In genomic region chrX:100935767-100936166, GRCh38 we compare ENCODE assay signal across 25 cellular contexts. TPM values are rescaled to one million over a fixed set of nuclear protein-coding genes. Genes with fewer than 3 reads are reported as not detected.
A peak's percentile ranks its signal among the peaks of the same experiment; 100 is the strongest.
DNase-seq lines count a peak whose midpoint lies in the region; ATAC-seq, FAIRE-seq and TF ChIP-seq lines count a peak whose summit lies in the region.
"Had no signal": no experiment of that assay in that cellular context is flagged by ENCODE, and none has a peak within 500 bp of the region (broad histone marks: within the 10 kb centered on the region; RNA-seq: fewer than 3 reads in every experiment).

No MANE protein-coding gene starts in this region.

- no peaks in the 10 kb centered on the region for H3K27me3 Mint-ChIP-seq in T-helper 17 cell
- H3K27me3 Mint-ChIP-seq: CD4-positive, alpha-beta T cell had no signal

- no peaks in the 10 kb centered on the region for H4K20me1 ChIP-seq in osteoblast (ENCODE audit: insufficient read depth, low read length)
- H4K20me1 ChIP-seq: BLaER1 treated with 17β-estradiol and CSF1 and Interleukin-3, amounts not matched to agents 10 nM and 100 nM had no signal

- H3K36me3 Mint-ChIP-seq in T-helper 17 cell (ENCODE audit: low read depth), result no peaks in the 10 kb centered on the region
- H3K36me3 Mint-ChIP-seq: CD14-positive monocyte had no signal

- H3K9me3 ChIP-seq in A549 (peaks cover 7% of the 10 kb centered on the region; the same call in 1 of the 3 replicates), osteoblast (ENCODE audit: low read depth, low read length) (peaks cover 4% of the 10 kb centered on the region), T-helper 17 cell (ENCODE audit: control insufficient read depth, low read length, poor library complexity, severe bottlenecking) (no peaks in the 10 kb centered on the region)
- H3K9me3 ChIP-seq: BE2C, HAP-1 had no signal

- H3K4me3 ChIP-seq in A549, result no peak overlapping the region
- no peak overlapping the region for H3K4me3 ChIP-seq in osteoblast (ENCODE audit: insufficient read depth, low read length)
- H3K4me3 ChIP-seq: BLaER1 treated with 17β-estradiol and CSF1 and Interleukin-3, amounts not matched to agents 10 nM and 100 nM; GM12878; HAP-1 had no signal

- H3K4me1 ChIP-seq in A549, result no peaks in the 10 kb centered on the region
- H3K4me1 ChIP-seq in osteoblast (ENCODE audit: insufficient read depth, low read length), result no peaks in the 10 kb centered on the region
- H3K4me1 ChIP-seq: BE2C, HAP-1 had no signal

- no peak for TF ChIP-seq RAD21 in A549 (conservative IDR thresholded peaks at IDR 0.05 in 1 of 2, IDR thresholded peaks at IDR 0.05 in 1 of 2)

- TF ChIP-seq EP300 in A549 (IDR thresholded peaks at IDR 0.05), result no peak

- H3K27ac ChIP-seq in A549 (no peak overlapping the region), osteoblast (ENCODE audit: low read depth, low read length) (no peak overlapping the region)
- H3K27ac ChIP-seq: 22Rv1; BLaER1 treated with 17β-estradiol and CSF1 and Interleukin-3, amounts not matched to agents 10 nM and 100 nM had no signal

- FAIRE-seq in A549 (lab: Jason Lieb, UNC), result peak; percentile 94
- FAIRE-seq: A204.1, D721Med, GM12878, GM18507, H54 had no signal

- H3K4me2 ChIP-seq in A549 (no peak overlapping the region), osteoblast (ENCODE audit: insufficient read depth, low read length) (no peak overlapping the region)
- H3K4me2 ChIP-seq: BLaER1 treated with 17β-estradiol and CSF1 and Interleukin-3, amounts not matched to agents 10 nM and 100 nM had no signal

- TF ChIP-seq POLR2A in A549 (IDR thresholded peaks at IDR 0.05; ENCODE audit: low read length), result no peak

- no peak overlapping the region for H2AFZ ChIP-seq in osteoblast (ENCODE audit: low read length)

- DNase-seq in A549 (ENCODE audit: low read depth in 1 of 2, low spot score in 1 of 2) (no peak), osteoblast (ENCODE audit: insufficient read length, low spot score, missing footprints) (peak; percentile 21), T-helper 17 cell (no peak), pons (ENCODE audit: low spot score) (no peak)
- DNase-seq in activated T-cell treated with anti-CD3 and anti-CD28 coated beads, Interleukin-2, amount 50 U/mL, for 48 hours, result no peak
- DNase-seq: ACHN; AML-193; BE2C; CD4-positive, alpha-beta T cell; CD8-positive, alpha-beta memory T cell; DMS 273 treated with DMSO at 0.1 percent for 48 hours; DMS79; EL; GDM1; GOT3 had no signal

- no peak overlapping the region for H3K27ac Mint-ChIP-seq in T-helper 17 cell
- H3K27ac Mint-ChIP-seq: CD14-positive monocyte; CD4-positive, alpha-beta T cell; CD8-positive, alpha-beta memory T cell had no signal

- H3K36me3 ChIP-seq in osteoblast (ENCODE audit: insufficient read depth, low read length), result no peaks in the 10 kb centered on the region
- H3K36me3 ChIP-seq: BE2C; BLaER1 treated with 17β-estradiol and CSF1 and Interleukin-3, amounts not matched to agents 10 nM and 100 nM; HAP-1 had no signal

- peaks cover 2% of the 10 kb centered on the region for H3K4me1 Mint-ChIP-seq in T-helper 17 cell
- H3K4me1 Mint-ChIP-seq: CD14-positive monocyte had no signal

- 55% methylated on average over 2 of the region's 2 CpGs for WGBS in A549 (ENCODE audit: missing lambda C conversion rate)

- CTCF ChIA-PET in A549 (lab: Yijun Ruan, JAX), result interaction anchor here (0.6 kb wide), 1 partner anchor 14 kb away, joined by 3 read pairs; no protein-coding TSS in a partner anchor

- ATAC-seq in A549, result no peak
- ATAC-seq in HG02798 (IDR thresholded peaks at IDR 0.05; ENCODE audit: poor library complexity, unreplicated experiment), result peak; percentile 43
- no peak for ATAC-seq in T-helper 17 cell
- ATAC-seq: GM12878 had no signal

- no peaks in the 10 kb centered on the region for H3K79me2 ChIP-seq in osteoblast (ENCODE audit: insufficient read depth, low read length)

- no peak overlapping the region for H3K4me3 Mint-ChIP-seq in T-helper 17 cell
- H3K4me3 Mint-ChIP-seq: CD14-positive monocyte; CD4-positive, alpha-beta T cell; CD8-positive, alpha-beta memory T cell had no signal

- no peak for TF ChIP-seq CTCF in A549 (IDR thresholded peaks at IDR 0.05)
- no peak for TF ChIP-seq CTCF in osteoblast (IDR thresholded peaks at IDR 0.05; ENCODE audit: extremely low read depth, low read depth, low read length)

- no peaks in the 10 kb centered on the region for H3K27me3 ChIP-seq in osteoblast (ENCODE audit: insufficient read depth, low read length)
- H3K27me3 ChIP-seq: BE2C; BLaER1 treated with 17β-estradiol and CSF1 and Interleukin-3, amounts not matched to agents 10 nM and 100 nM had no signal

- POLR2A ChIA-PET in A549 (lab: Yijun Ruan, JAX), result no interaction called here

TF ChIP-seq in A549, 52 proteins besides CTCF, POLR2A, EP300 and RAD21:
- TF ChIP-seq GATA3 (IDR thresholded peaks at IDR 0.05; ENCODE audit: borderline replicate concordance) (no peak), KDM1A (IDR thresholded peaks at IDR 0.05; ENCODE audit: low read depth) (no peak), JUNB (IDR thresholded peaks at IDR 0.05) (no peak), EHMT2 (IDR thresholded peaks at IDR 0.05; ENCODE audit: low read depth) (no peak), TFCP2L1 (CRISPR knock-in tag; IDR thresholded peaks at IDR 0.05) (no peak), CEBPB (IDR thresholded peaks at IDR 0.05) (no peak)

RNA-seq across cellular contexts. Expression of gene XKRX, which starts 7.0 kb away (rescaled TPM):
- polyA plus RNA-seq in A549 (2011; rRNA removed), result 0.50 and 0.65 TPM in 2 replicates
- 0.03 TPM in 2 replicates for polyA plus RNA-seq in A549 (2012; cell fraction: cytosol; rRNA removed)
- polyA plus RNA-seq in A549 (2012; cell fraction: nucleus; rRNA removed), result 0.02 and 0.06 TPM in 2 replicates
- 0.12 to 0.16 TPM (median 0.13 TPM) in 3 replicates for polyA plus RNA-seq in A549 (2017; fragmentation: RNase III; extraction: RNeasy Plus Mini Kit Qiagen cat#74134 plus additional on column Dnase treatment)
- 0.66 and 1.2 TPM in 2 replicates for polyA minus RNA-seq in A549 (2011; rRNA and poly(A)+ RNA removed)
- total RNA-seq in osteoblast, result under 0.01 and 0.29 TPM in 2 replicates
- total RNA-seq in T-helper 17 cell, result under 1 TPM; 0.18 to 0.30 TPM
- total RNA-seq: CD8-positive, alpha-beta memory T cell had no signal
- polyA plus RNA-seq: CD14-positive monocyte; CD8-positive, alpha-beta memory T cell had no signal

RNA-seq across cellular contexts. Expression of gene ARL13A, which starts 33.7 kb away (rescaled TPM):
- 0.12 TPM in 1 of 2 replicates, not detected in the other for polyA plus RNA-seq in A549 (2011; rRNA removed)
- not detected in 2 replicates for polyA plus RNA-seq in A549 (2012; cell fraction: cytosol; rRNA removed)
- not detected in 2 replicates for polyA plus RNA-seq in A549 (2012; cell fraction: nucleus; rRNA removed)
- 0.08 to 0.15 TPM (median 0.10 TPM) in 3 replicates for polyA plus RNA-seq in A549 (2017; fragmentation: RNase III; extraction: RNeasy Plus Mini Kit Qiagen cat#74134 plus additional on column Dnase treatment)
- not detected in 2 replicates for polyA minus RNA-seq in A549 (2011; rRNA and poly(A)+ RNA removed)
- total RNA-seq in osteoblast, result not detected in 2 replicates
- total RNA-seq in T-helper 17 cell, result not detected
- total RNA-seq: CD4-positive, alpha-beta T cell; CD8-positive, alpha-beta memory T cell; GM12878 had no signal
- polyA plus RNA-seq: CD14-positive monocyte; CD8-positive, alpha-beta memory T cell; GM12878 had no signal
